In genomic region chr19:32035611-32036010, GRCh38 we compare ENCODE assay signal across 1 cellular context.
TF ChIP-seq lines count a peak whose summit lies in the region.

No MANE protein-coding gene starts in this region.

TF ChIP-seq in GM23338, 12 proteins besides CTCF, POLR2A, EP300 and RAD21 (continued from another document):
- TF ChIP-seq, protein P1, sequence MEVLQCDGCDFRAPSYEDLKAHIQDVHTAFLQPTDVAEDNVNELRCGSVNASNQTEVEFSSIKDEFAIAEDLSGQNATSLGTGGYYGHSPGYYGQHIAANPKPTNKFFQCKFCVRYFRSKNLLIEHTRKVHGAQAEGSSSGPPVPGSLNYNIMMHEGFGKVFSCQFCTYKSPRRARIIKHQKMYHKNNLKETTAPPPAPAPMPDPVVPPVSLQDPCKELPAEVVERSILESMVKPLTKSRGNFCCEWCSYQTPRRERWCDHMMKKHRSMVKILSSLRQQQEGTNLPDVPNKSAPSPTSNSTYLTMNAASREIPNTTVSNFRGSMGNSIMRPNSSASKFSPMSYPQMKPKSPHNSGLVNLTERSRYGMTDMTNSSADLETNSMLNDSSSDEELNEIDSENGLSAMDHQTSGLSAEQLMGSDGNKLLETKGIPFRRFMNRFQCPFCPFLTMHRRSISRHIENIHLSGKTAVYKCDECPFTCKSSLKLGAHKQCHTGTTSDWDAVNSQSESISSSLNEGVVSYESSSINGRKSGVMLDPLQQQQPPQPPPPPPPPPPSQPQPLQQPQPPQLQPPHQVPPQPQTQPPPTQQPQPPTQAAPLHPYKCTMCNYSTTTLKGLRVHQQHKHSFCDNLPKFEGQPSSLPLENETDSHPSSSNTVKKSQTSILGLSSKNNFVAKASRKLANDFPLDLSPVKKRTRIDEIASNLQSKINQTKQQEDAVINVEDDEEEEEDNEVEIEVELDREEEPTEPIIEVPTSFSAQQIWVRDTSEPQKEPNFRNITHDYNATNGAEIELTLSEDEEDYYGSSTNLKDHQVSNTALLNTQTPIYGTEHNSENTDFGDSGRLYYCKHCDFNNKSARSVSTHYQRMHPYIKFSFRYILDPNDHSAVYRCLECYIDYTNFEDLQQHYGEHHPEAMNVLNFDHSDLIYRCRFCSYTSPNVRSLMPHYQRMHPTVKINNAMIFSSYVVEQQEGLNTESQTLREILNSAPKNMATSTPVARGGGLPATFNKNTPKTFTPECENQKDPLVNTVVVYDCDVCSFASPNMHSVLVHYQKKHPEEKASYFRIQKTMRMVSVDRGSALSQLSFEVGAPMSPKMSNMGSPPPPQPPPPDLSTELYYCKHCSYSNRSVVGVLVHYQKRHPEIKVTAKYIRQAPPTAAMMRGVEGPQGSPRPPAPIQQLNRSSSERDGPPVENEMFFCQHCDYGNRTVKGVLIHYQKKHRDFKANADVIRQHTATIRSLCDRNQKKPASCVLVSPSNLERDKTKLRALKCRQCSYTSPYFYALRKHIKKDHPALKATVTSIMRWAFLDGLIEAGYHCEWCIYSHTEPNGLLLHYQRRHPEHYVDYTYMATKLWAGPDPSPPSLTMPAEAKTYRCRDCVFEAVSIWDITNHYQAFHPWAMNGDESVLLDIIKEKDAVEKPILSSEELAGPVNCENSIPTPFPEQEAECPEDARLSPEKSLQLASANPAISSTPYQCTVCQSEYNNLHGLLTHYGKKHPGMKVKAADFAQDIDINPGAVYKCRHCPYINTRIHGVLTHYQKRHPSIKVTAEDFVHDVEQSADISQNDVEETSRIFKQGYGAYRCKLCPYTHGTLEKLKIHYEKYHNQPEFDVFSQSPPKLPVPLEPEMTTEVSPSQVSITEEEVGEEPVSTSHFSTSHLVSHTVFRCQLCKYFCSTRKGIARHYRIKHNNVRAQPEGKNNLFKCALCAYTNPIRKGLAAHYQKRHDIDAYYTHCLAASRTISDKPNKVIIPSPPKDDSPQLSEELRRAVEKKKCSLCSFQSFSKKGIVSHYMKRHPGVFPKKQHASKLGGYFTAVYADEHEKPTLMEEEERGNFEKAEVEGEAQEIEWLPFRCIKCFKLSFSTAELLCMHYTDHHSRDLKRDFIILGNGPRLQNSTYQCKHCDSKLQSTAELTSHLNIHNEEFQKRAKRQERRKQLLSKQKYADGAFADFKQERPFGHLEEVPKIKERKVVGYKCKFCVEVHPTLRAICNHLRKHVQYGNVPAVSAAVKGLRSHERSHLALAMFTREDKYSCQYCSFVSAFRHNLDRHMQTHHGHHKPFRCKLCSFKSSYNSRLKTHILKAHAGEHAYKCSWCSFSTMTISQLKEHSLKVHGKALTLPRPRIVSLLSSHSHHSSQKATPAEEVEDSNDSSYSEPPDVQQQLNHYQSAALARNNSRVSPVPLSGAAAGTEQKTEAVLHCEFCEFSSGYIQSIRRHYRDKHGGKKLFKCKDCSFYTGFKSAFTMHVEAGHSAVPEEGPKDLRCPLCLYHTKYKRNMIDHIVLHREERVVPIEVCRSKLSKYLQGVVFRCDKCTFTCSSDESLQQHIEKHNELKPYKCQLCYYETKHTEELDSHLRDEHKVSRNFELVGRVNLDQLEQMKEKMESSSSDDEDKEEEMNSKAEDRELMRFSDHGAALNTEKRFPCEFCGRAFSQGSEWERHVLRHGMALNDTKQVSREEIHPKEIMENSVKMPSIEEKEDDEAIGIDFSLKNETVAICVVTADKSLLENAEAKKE (CRISPR knock-in tag; IDR thresholded peaks at IDR 0.05), result no peak
- TF ChIP-seq POLR2AphosphoS5 (IDR thresholded peaks at IDR 0.05; ENCODE audit: low read depth), result no peak
- no peak for TF ChIP-seq JUNB (IDR thresholded peaks at IDR 0.05; ENCODE audit: unreplicated experiment)
- no peak for TF ChIP-seq EZH2 (IDR thresholded peaks at IDR 0.05; ENCODE audit: low read depth, unreplicated experiment)
- no peak for TF ChIP-seq ZNF114 (CRISPR knock-in tag; IDR thresholded peaks at IDR 0.05)
- no peak for TF ChIP-seq STAT1 (IDR thresholded peaks at IDR 0.05; ENCODE audit: unreplicated experiment)
- no peak for TF ChIP-seq ZNF331 (CRISPR knock-in tag; IDR thresholded peaks at IDR 0.05; ENCODE audit: low read depth)
- TF ChIP-seq ETS1 (IDR thresholded peaks at IDR 0.05), result no peak
- no peak for TF ChIP-seq EZH2phosphoT487 (IDR thresholded peaks at IDR 0.05; ENCODE audit: unreplicated experiment)
- TF ChIP-seq CREB1 (CRISPR knock-in tag; IDR thresholded peaks at IDR 0.05; ENCODE audit: low read depth), result no peak
